27 cellular contexts compared by ENCODE assay signal in the genomic region with DNA sequence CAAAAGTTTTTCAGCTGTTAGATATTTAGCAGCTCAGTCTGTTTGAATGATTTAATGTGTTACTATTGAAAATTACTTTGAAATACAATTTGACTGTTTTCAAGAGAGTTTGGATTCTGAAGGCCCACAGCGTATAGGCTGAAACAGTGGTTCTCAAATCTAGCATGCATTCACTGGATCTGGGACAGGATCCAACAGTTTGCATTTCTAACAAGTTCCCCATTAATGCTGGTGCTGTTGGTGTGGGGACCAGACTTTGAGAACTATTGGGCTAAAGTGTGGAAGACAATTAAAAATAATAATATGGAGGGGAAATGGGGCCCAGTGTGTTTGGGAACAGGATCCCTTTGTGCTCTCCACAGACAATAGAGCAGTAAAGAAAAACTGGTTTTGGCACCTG.
"Had no signal": no experiment of that assay in that cellular context is flagged by ENCODE, and none has a peak within 500 bp of the region (broad histone marks: within the 10 kb centered on the region; RNA-seq: fewer than 3 reads in every experiment).

No MANE protein-coding gene starts in this region.

- H3K4me3 ChIP-seq: adrenal gland, heart left ventricle, lower lobe of right lung, ovary, testis, transverse colon had no signal

- H3K36me3 Mint-ChIP-seq: activated naive CD8-positive, alpha-beta T cell treated with anti-CD3 and anti-CD28 coated beads for 36 hours; naive B cell had no signal

- ATAC-seq: effector memory CD8-positive, alpha-beta T cell; esophagus mucosa; heart left ventricle; left lobe of liver; lower lobe of right lung; right cardiac atrium had no signal

- H3K4me1 ChIP-seq: lower lobe of right lung, testis had no signal

- H3K27me3 Mint-ChIP-seq: activated naive CD8-positive, alpha-beta T cell treated with anti-CD3 and anti-CD28 coated beads for 36 hours had no signal

- H3K4me1 Mint-ChIP-seq: activated naive CD8-positive, alpha-beta T cell treated with anti-CD3 and anti-CD28 coated beads for 36 hours; naive B cell; nephron progenitor cell had no signal

- DNase-seq: activated CD4-positive, alpha-beta T cell treated with anti-CD3 and anti-CD28 coated beads for 4 hours; activated CD4-positive, alpha-beta T cell treated with anti-CD3 and anti-CD28 coated beads, Interleukin-2, amount 50 U/mL, for 4 hours; activated CD8-positive, alpha-beta memory T cell treated with anti-CD3 and anti-CD28 coated beads for 24 hours; activated effector memory CD4-positive, alpha-beta T cell treated with Interleukin-2 at 50 U/mL for 16 hours; activated naive CD4-positive, alpha-beta T cell treated with Interleukin-2 at 50 U/mL for 16 hours; activated naive CD8-positive, alpha-beta T cell treated with anti-CD3 and anti-CD28 coated beads for 36 hours; adrenal gland; aorta; brain microvascular endothelial cell; cortex of kidney; effector memory CD8-positive, alpha-beta T cell; foreskin fibroblast; heart left ventricle; kidney glomerular epithelial cell; lower lobe of right lung; naive B cell; nephron progenitor cell; ovary; right cardiac atrium; stimulated activated naive CD4-positive, alpha-beta T cell treated with Interleukin-2 at 50 U/mL for 16 hours; T-helper 1 cell; testis; transverse colon had no signal

- H3K9me3 ChIP-seq: adrenal gland, heart left ventricle, lower lobe of right lung, neutrophil, ovary, testis, transverse colon had no signal

- H3K4me3 Mint-ChIP-seq: activated naive CD8-positive, alpha-beta T cell treated with anti-CD3 and anti-CD28 coated beads for 36 hours; effector memory CD8-positive, alpha-beta T cell; naive B cell; nephron progenitor cell; T-helper 2 cell treated with Interferon-gamma antibody and Interleukin-4, amounts not matched to agents 5 μg/mL and 100 μg/mL, for 36 hours had no signal

- H3K27me3 ChIP-seq: adrenal gland, brain microvascular endothelial cell, heart left ventricle, neutrophil, ovary, testis, transverse colon had no signal

- H3K9me3 Mint-ChIP-seq: activated naive CD8-positive, alpha-beta T cell treated with anti-CD3 and anti-CD28 coated beads for 36 hours; effector memory CD8-positive, alpha-beta T cell; naive B cell; T-helper 2 cell treated with Interferon-gamma antibody and Interleukin-4, amounts not matched to agents 5 μg/mL and 100 μg/mL, for 36 hours had no signal

- H3K36me3 ChIP-seq: adrenal gland, brain microvascular endothelial cell, heart left ventricle, lower lobe of right lung, neutrophil, ovary, transverse colon had no signal

- H3K27ac Mint-ChIP-seq: activated naive CD8-positive, alpha-beta T cell treated with anti-CD3 and anti-CD28 coated beads for 36 hours; effector memory CD8-positive, alpha-beta T cell; naive B cell; T-helper 2 cell treated with Interferon-gamma antibody and Interleukin-4, amounts not matched to agents 5 μg/mL and 100 μg/mL, for 36 hours had no signal

- H3K27ac ChIP-seq: brain microvascular endothelial cell, heart left ventricle, lower lobe of right lung, neutrophil, ovary, testis, transverse colon had no signal
